ENCODE assay signal across 1 cellular context in the genomic region with DNA sequence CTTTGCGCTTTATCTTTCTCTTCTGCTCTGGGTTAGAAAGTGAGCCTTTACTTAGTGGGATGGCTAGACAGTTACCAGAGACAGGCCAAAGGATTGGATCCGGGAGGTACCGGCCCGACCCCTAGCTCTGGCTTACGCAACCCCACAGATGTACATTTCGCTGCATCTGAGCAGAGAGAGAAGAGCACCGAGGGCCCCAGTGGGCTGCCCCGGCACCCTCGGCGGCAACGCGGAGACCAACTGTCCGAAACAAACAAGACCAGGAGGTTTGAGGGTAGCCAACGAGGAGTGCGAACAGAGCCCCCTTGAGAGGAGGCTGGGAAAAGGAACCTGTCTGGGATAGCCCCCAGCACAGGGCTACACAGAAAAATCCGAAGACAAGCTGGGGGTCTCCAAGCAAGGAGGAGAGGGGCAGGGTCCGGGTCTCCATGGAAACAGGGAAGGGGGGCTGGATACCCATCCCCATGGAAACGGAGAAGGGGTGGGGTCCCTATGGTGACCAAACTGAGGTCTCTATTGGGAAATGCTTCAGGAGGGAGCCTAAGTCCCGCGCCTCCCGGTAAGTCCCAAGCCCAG.
TF ChIP-seq lines count a peak whose summit lies in the region.

No MANE protein-coding gene starts in this region.

TF ChIP-seq in HepG2, 621 proteins besides CTCF, POLR2A, EP300 and RAD21 (continued from another document and continues in another):
- TF ChIP-seq, protein P1, sequence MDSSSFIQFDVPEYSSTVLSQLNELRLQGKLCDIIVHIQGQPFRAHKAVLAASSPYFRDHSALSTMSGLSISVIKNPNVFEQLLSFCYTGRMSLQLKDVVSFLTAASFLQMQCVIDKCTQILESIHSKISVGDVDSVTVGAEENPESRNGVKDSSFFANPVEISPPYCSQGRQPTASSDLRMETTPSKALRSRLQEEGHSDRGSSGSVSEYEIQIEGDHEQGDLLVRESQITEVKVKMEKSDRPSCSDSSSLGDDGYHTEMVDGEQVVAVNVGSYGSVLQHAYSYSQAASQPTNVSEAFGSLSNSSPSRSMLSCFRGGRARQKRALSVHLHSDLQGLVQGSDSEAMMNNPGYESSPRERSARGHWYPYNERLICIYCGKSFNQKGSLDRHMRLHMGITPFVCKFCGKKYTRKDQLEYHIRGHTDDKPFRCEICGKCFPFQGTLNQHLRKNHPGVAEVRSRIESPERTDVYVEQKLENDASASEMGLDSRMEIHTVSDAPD (CRISPR knock-in tag; IDR thresholded peaks at IDR 0.05), result no peak
- no peak for TF ChIP-seq SCMH1 (CRISPR knock-in tag; IDR thresholded peaks at IDR 0.05; ENCODE audit: borderline replicate concordance)
- TF ChIP-seq ZNF143 (CRISPR knock-in tag; IDR thresholded peaks at IDR 0.05), result no peak
- TF ChIP-seq SP140L (CRISPR knock-in tag; IDR thresholded peaks at IDR 0.05; ENCODE audit: borderline replicate concordance), result no peak
- no peak for TF ChIP-seq MTA1 (CRISPR knock-in tag; IDR thresholded peaks at IDR 0.05; ENCODE audit: borderline replicate concordance)
- TF ChIP-seq POGZ (CRISPR knock-in tag; IDR thresholded peaks at IDR 0.05), result no peak
- no peak for TF ChIP-seq ZKSCAN8 (CRISPR knock-in tag; IDR thresholded peaks at IDR 0.05; ENCODE audit: borderline replicate concordance)
- no peak for TF ChIP-seq ZNF790 (CRISPR knock-in tag; IDR thresholded peaks at IDR 0.05; ENCODE audit: borderline replicate concordance)
- TF ChIP-seq GTF2F1 (IDR thresholded peaks at IDR 0.05; ENCODE audit: low read length), result no peak
- no peak for TF ChIP-seq HOXD1 (CRISPR knock-in tag; IDR thresholded peaks at IDR 0.05)
- TF ChIP-seq AGO1 (IDR thresholded peaks at IDR 0.05; ENCODE audit: low read depth, low read length, poor library complexity, severe bottlenecking), result no peak
- TF ChIP-seq ELF1 (CRISPR knock-in tag; IDR thresholded peaks at IDR 0.05), result no peak
- TF ChIP-seq MTF2 (CRISPR knock-in tag; IDR thresholded peaks at IDR 0.05; ENCODE audit: borderline replicate concordance), result peak; percentile 28; the same call in 1 of the 2 replicates
- TF ChIP-seq MAFK (conservative IDR thresholded peaks at IDR 0.05 in 1 of 2, IDR thresholded peaks at IDR 0.05 in 1 of 2; ENCODE audit: low read length in 2 of 2), result no peak
- TF ChIP-seq ZNF7 (CRISPR knock-in tag; IDR thresholded peaks at IDR 0.05), result no peak
- TF ChIP-seq REXO4 (CRISPR knock-in tag; IDR thresholded peaks at IDR 0.05; ENCODE audit: borderline replicate concordance), result no peak
- peak; percentile 2; the same call in 1 of the 2 replicates for TF ChIP-seq ZNF709 (CRISPR knock-in tag; IDR thresholded peaks at IDR 0.05)
- TF ChIP-seq ZNF747 (CRISPR knock-in tag; IDR thresholded peaks at IDR 0.05; ENCODE audit: borderline replicate concordance), result no peak
- TF ChIP-seq TFDP2 (CRISPR knock-in tag; IDR thresholded peaks at IDR 0.05), result no peak
- TF ChIP-seq TERF1 (CRISPR knock-in tag; IDR thresholded peaks at IDR 0.05), result no peak
- no peak for TF ChIP-seq ZNF451 (CRISPR knock-in tag; IDR thresholded peaks at IDR 0.05)
- TF ChIP-seq ZNF350 (CRISPR knock-in tag; IDR thresholded peaks at IDR 0.05; ENCODE audit: borderline replicate concordance, low read depth), result no peak
- TF ChIP-seq MTERF4 (CRISPR knock-in tag; IDR thresholded peaks at IDR 0.05), result no peak
- no peak for TF ChIP-seq ZNF883 (CRISPR knock-in tag; IDR thresholded peaks at IDR 0.05; ENCODE audit: not compliant biosample characterization)
- TF ChIP-seq ZBTB25 (CRISPR knock-in tag; IDR thresholded peaks at IDR 0.05), result no peak
- TF ChIP-seq MXD1 (CRISPR knock-in tag; IDR thresholded peaks at IDR 0.05), result no peak
- TF ChIP-seq ZFX (CRISPR knock-in tag; IDR thresholded peaks at IDR 0.05; ENCODE audit: low read depth), result no peak
- TF ChIP-seq, protein P2, sequence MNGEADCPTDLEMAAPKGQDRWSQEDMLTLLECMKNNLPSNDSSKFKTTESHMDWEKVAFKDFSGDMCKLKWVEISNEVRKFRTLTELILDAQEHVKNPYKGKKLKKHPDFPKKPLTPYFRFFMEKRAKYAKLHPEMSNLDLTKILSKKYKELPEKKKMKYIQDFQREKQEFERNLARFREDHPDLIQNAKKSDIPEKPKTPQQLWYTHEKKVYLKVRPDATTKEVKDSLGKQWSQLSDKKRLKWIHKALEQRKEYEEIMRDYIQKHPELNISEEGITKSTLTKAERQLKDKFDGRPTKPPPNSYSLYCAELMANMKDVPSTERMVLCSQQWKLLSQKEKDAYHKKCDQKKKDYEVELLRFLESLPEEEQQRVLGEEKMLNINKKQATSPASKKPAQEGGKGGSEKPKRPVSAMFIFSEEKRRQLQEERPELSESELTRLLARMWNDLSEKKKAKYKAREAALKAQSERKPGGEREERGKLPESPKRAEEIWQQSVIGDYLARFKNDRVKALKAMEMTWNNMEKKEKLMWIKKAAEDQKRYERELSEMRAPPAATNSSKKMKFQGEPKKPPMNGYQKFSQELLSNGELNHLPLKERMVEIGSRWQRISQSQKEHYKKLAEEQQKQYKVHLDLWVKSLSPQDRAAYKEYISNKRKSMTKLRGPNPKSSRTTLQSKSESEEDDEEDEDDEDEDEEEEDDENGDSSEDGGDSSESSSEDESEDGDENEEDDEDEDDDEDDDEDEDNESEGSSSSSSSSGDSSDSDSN (CRISPR knock-in tag; IDR thresholded peaks at IDR 0.05), result no peak
- no peak for TF ChIP-seq DR1 (CRISPR knock-in tag; IDR thresholded peaks at IDR 0.05)
- TF ChIP-seq, protein P3, sequence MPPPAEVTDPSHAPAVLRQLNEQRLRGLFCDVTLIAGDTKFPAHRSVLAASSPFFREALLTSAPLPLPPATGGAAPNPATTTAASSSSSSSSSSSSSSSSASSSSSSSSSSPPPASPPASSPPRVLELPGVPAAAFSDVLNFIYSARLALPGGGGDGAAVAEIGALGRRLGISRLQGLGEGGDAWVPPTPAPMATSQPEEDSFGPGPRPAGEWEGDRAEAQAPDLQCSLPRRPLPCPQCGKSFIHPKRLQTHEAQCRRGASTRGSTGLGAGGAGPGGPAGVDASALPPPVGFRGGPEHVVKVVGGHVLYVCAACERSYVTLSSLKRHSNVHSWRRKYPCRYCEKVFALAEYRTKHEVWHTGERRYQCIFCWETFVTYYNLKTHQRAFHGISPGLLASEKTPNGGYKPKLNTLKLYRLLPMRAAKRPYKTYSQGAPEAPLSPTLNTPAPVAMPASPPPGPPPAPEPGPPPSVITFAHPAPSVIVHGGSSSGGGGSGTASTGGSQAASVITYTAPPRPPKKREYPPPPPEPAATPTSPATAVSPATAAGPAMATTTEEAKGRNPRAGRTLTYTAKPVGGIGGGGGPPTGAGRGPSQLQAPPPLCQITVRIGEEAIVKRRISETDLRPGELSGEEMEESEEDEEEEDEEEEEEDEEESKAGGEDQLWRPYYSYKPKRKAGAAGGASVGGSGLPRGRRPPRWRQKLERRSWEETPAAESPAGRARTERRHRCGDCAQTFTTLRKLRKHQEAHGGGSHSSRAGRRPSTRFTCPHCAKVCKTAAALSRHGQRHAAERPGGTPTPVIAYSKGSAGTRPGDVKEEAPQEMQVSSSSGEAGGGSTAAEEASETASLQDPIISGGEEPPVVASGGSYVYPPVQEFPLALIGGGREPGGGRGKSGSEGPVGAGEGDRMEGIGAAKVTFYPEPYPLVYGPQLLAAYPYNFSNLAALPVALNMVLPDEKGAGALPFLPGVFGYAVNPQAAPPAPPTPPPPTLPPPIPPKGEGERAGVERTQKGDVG (CRISPR knock-in tag; IDR thresholded peaks at IDR 0.05; ENCODE audit: borderline replicate concordance), result no peak
- TF ChIP-seq AKAP8 (CRISPR knock-in tag; IDR thresholded peaks at IDR 0.05), result no peak
- TF ChIP-seq RCOR2 (CRISPR knock-in tag; IDR thresholded peaks at IDR 0.05), result no peak
- TF ChIP-seq ZNF567 (CRISPR knock-in tag; IDR thresholded peaks at IDR 0.05; ENCODE audit: borderline replicate concordance), result no peak
- TF ChIP-seq ZNF619 (CRISPR knock-in tag; IDR thresholded peaks at IDR 0.05), result no peak
- no peak for TF ChIP-seq ZSCAN25 (CRISPR knock-in tag; IDR thresholded peaks at IDR 0.05)
- TF ChIP-seq ZNF781 (CRISPR knock-in tag; IDR thresholded peaks at IDR 0.05; ENCODE audit: borderline replicate concordance, not compliant biosample characterization), result no peak
- TF ChIP-seq, protein P4, sequence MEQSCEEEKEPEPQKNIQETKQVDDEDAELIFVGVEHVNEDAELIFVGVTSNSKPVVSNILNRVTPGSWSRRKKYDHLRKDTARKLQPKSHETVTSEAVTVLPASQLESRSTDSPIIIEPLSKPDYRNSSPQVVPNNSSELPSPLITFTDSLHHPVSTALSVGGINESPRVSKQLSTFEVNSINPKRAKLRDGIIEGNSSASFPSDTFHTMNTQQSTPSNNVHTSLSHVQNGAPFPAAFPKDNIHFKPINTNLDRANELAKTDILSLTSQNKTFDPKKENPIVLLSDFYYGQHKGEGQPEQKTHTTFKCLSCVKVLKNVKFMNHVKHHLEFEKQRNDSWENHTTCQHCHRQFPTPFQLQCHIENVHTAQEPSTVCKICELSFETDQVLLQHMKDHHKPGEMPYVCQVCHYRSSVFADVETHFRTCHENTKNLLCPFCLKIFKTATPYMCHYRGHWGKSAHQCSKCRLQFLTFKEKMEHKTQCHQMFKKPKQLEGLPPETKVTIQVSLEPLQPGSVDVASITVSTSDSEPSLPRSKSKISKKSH (CRISPR knock-in tag; IDR thresholded peaks at IDR 0.05; ENCODE audit: borderline replicate concordance), result no peak
- no peak for TF ChIP-seq RARA (CRISPR knock-in tag; IDR thresholded peaks at IDR 0.05)
- no peak for TF ChIP-seq NFIB (CRISPR knock-in tag; IDR thresholded peaks at IDR 0.05; ENCODE audit: borderline replicate concordance)
- no peak for TF ChIP-seq NFATC3 (CRISPR knock-in tag; IDR thresholded peaks at IDR 0.05)
- TF ChIP-seq HMGXB4 (CRISPR knock-in tag; IDR thresholded peaks at IDR 0.05; ENCODE audit: borderline replicate concordance in 1 of 2, low read depth in 1 of 2), result no peak
- TF ChIP-seq ZNF777 (CRISPR knock-in tag; IDR thresholded peaks at IDR 0.05), result no peak
- no peak for TF ChIP-seq ZSCAN30 (CRISPR knock-in tag; IDR thresholded peaks at IDR 0.05)
- TF ChIP-seq ATF1 (CRISPR knock-in tag; IDR thresholded peaks at IDR 0.05), result no peak
- no peak for TF ChIP-seq SRSF4 (IDR thresholded peaks at IDR 0.05; ENCODE audit: low read depth, low read length, poor library complexity, severe bottlenecking)
- TF ChIP-seq ARNT2 (CRISPR knock-in tag; IDR thresholded peaks at IDR 0.05; ENCODE audit: low read depth), result no peak
- TF ChIP-seq, protein P5, sequence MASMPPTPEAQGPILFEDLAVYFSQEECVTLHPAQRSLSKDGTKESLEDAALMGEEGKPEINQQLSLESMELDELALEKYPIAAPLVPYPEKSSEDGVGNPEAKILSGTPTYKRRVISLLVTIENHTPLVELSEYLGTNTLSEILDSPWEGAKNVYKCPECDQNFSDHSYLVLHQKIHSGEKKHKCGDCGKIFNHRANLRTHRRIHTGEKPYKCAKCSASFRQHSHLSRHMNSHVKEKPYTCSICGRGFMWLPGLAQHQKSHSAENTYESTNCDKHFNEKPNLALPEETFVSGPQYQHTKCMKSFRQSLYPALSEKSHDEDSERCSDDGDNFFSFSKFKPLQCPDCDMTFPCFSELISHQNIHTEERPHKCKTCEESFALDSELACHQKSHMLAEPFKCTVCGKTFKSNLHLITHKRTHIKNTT (CRISPR knock-in tag; IDR thresholded peaks at IDR 0.05), result no peak
- no peak for TF ChIP-seq GATAD1 (CRISPR knock-in tag; IDR thresholded peaks at IDR 0.05)
- no peak for TF ChIP-seq MBNL3 (CRISPR knock-in tag; conservative IDR thresholded peaks at IDR 0.05)
